Comparison of ENCODE assay signal across 1 cellular context in genomic region chr1:153568367-153569099, GRCh38.
A peak's percentile ranks its signal among the peaks of the same experiment; 100 is the strongest.
TF ChIP-seq lines count a peak whose summit lies in the region.

No MANE protein-coding gene starts in this region.

TF ChIP-seq in K562, 482 proteins besides CTCF, POLR2A, EP300 and RAD21 (continued from another document and continues in another):
- no peak for TF ChIP-seq ZNF384 (IDR thresholded peaks at IDR 0.05; ENCODE audit: low read depth, low read length)
- no peak for TF ChIP-seq MXD1 (CRISPR knock-in tag; IDR thresholded peaks at IDR 0.05; ENCODE audit: borderline replicate concordance, poor library complexity, severe bottlenecking)
- peak; percentile 62; the same call in 1 of the 2 replicates for TF ChIP-seq STAT6 (CRISPR knock-in tag; IDR thresholded peaks at IDR 0.05)
- TF ChIP-seq ZNF699 (CRISPR knock-in tag; IDR thresholded peaks at IDR 0.05; ENCODE audit: insufficient replicate concordance), result no peak
- TF ChIP-seq THRAP3 (IDR thresholded peaks at IDR 0.05; ENCODE audit: borderline replicate concordance), result no peak
- no peak for TF ChIP-seq RBM22 (IDR thresholded peaks at IDR 0.05; ENCODE audit: low read depth, low read length, poor library complexity, severe bottlenecking)
- TF ChIP-seq HOXB6 (CRISPR knock-in tag; IDR thresholded peaks at IDR 0.05; ENCODE audit: borderline replicate concordance), result no peak
- TF ChIP-seq ZBTB34 (CRISPR knock-in tag; IDR thresholded peaks at IDR 0.05), result no peak
- no peak for TF ChIP-seq ILK (tag; IDR thresholded peaks at IDR 0.05; ENCODE audit: borderline replicate concordance, low read depth)
- no peak for TF ChIP-seq SP1 (CRISPR knock-in tag; IDR thresholded peaks at IDR 0.05)
- no peak for TF ChIP-seq MEF2A (IDR thresholded peaks at IDR 0.05; ENCODE audit: control insufficient read depth, low read depth, low read length)
- no peak for TF ChIP-seq ZNF282 (CRISPR knock-in tag; IDR thresholded peaks at IDR 0.05)
- no peak for TF ChIP-seq TARDBP (IDR thresholded peaks at IDR 0.05)
- TF ChIP-seq MCM7 (IDR thresholded peaks at IDR 0.05), result no peak
- no peak for TF ChIP-seq PCBP2 (IDR thresholded peaks at IDR 0.05; ENCODE audit: low read depth, low read length, poor library complexity, severe bottlenecking)
- no peak for TF ChIP-seq SLC30A9 (CRISPR knock-in tag; IDR thresholded peaks at IDR 0.05)
- peak; percentile 27; the same call in 1 of the 2 replicates for TF ChIP-seq BHLHE40 (IDR thresholded peaks at IDR 0.05; ENCODE audit: low read length)
- no peak for TF ChIP-seq CREB3 (tag; conservative IDR thresholded peaks at IDR 0.05; ENCODE audit: low read depth)
- no peak for TF ChIP-seq ARHGAP35 (IDR thresholded peaks at IDR 0.05; ENCODE audit: partially characterized antibody)
- TF ChIP-seq CAMTA2 (CRISPR knock-in tag; conservative IDR thresholded peaks at IDR 0.05), result no peak
- TF ChIP-seq TFAM (CRISPR knock-in tag; conservative IDR thresholded peaks at IDR 0.05), result no peak
- TF ChIP-seq, protein P1, sequence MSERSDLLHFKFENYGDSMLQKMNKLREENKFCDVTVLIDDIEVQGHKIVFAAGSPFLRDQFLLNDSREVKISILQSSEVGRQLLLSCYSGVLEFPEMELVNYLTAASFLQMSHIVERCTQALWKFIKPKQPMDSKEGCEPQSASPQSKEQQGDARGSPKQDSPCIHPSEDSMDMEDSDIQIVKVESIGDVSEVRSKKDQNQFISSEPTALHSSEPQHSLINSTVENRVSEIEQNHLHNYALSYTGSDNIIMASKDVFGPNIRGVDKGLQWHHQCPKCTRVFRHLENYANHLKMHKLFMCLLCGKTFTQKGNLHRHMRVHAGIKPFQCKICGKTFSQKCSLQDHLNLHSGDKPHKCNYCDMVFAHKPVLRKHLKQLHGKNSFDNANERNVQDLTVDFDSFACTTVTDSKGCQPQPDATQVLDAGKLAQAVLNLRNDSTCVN (CRISPR knock-in tag; IDR thresholded peaks at IDR 0.05), result no peak
- TF ChIP-seq, protein P2, sequence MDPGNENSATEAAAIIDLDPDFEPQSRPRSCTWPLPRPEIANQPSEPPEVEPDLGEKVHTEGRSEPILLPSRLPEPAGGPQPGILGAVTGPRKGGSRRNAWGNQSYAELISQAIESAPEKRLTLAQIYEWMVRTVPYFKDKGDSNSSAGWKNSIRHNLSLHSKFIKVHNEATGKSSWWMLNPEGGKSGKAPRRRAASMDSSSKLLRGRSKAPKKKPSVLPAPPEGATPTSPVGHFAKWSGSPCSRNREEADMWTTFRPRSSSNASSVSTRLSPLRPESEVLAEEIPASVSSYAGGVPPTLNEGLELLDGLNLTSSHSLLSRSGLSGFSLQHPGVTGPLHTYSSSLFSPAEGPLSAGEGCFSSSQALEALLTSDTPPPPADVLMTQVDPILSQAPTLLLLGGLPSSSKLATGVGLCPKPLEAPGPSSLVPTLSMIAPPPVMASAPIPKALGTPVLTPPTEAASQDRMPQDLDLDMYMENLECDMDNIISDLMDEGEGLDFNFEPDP (CRISPR knock-in tag; IDR thresholded peaks at IDR 0.05), result no peak
- 0 out of 2 replicates have a peak, but pooled peaks have one; percentile 16 for TF ChIP-seq SMARCA4 (IDR thresholded peaks at IDR 0.05)
- no peak for TF ChIP-seq PRMT5 (CRISPR knock-in tag; IDR thresholded peaks at IDR 0.05)
- no peak for TF ChIP-seq PATZ1 (CRISPR knock-in tag; IDR thresholded peaks at IDR 0.05; ENCODE audit: borderline replicate concordance)
- TF ChIP-seq, protein P3, sequence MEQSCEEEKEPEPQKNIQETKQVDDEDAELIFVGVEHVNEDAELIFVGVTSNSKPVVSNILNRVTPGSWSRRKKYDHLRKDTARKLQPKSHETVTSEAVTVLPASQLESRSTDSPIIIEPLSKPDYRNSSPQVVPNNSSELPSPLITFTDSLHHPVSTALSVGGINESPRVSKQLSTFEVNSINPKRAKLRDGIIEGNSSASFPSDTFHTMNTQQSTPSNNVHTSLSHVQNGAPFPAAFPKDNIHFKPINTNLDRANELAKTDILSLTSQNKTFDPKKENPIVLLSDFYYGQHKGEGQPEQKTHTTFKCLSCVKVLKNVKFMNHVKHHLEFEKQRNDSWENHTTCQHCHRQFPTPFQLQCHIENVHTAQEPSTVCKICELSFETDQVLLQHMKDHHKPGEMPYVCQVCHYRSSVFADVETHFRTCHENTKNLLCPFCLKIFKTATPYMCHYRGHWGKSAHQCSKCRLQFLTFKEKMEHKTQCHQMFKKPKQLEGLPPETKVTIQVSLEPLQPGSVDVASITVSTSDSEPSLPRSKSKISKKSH (CRISPR knock-in tag; IDR thresholded peaks at IDR 0.05), result no peak
- TF ChIP-seq, protein P4, sequence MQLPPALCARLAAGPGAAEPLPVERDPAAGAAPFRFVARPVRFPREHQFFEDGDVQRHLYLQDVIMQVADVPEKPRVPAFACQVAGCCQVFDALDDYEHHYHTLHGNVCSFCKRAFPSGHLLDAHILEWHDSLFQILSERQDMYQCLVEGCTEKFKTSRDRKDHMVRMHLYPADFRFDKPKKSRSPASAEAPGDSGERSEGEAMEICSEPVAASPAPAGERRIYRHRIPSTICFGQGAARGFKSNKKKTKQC (CRISPR knock-in tag; IDR thresholded peaks at IDR 0.05), result no peak; the same call in 1 of the 2 replicates
- no peak for TF ChIP-seq KHSRP (IDR thresholded peaks at IDR 0.05)
- TF ChIP-seq ARID2 (IDR thresholded peaks at IDR 0.05), result peak; percentile 98
- TF ChIP-seq POLR2AphosphoS5 (IDR thresholded peaks at IDR 0.05; ENCODE audit: control insufficient read depth, insufficient read depth, low read depth, low read length), result no peak
- TF ChIP-seq RB1 (IDR thresholded peaks at IDR 0.05; ENCODE audit: low read depth), result peak; percentile 69; the same call in 1 of the 2 replicates
- TF ChIP-seq, protein P5, sequence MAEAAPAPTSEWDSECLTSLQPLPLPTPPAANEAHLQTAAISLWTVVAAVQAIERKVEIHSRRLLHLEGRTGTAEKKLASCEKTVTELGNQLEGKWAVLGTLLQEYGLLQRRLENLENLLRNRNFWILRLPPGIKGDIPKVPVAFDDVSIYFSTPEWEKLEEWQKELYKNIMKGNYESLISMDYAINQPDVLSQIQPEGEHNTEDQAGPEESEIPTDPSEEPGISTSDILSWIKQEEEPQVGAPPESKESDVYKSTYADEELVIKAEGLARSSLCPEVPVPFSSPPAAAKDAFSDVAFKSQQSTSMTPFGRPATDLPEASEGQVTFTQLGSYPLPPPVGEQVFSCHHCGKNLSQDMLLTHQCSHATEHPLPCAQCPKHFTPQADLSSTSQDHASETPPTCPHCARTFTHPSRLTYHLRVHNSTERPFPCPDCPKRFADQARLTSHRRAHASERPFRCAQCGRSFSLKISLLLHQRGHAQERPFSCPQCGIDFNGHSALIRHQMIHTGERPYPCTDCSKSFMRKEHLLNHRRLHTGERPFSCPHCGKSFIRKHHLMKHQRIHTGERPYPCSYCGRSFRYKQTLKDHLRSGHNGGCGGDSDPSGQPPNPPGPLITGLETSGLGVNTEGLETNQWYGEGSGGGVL (CRISPR knock-in tag; IDR thresholded peaks at IDR 0.05), result no peak
- peak; percentile 20 to 80; a peak in 2 of 4 replicates for TF ChIP-seq RCOR1 (IDR thresholded peaks at IDR 0.05; ENCODE audit: borderline replicate concordance in 1 of 2, low read depth in 2 of 2, low read length in 2 of 2)
- no peak for TF ChIP-seq CBX2 (IDR thresholded peaks at IDR 0.05; ENCODE audit: insufficient read depth, low read length, poor library complexity, severe bottlenecking)
- TF ChIP-seq LCOR (CRISPR knock-in tag; IDR thresholded peaks at IDR 0.05), result peak; percentile 67; the same call in 1 of the 2 replicates
- 0 out of 2 replicates have a peak, but pooled peaks have one; percentile 37 for TF ChIP-seq ESRRA (IDR thresholded peaks at IDR 0.05; ENCODE audit: borderline replicate concordance, low read depth)
- no peak for TF ChIP-seq HINFP (tag; conservative IDR thresholded peaks at IDR 0.05; ENCODE audit: low read depth)
- TF ChIP-seq HDAC3 (IDR thresholded peaks at IDR 0.05; ENCODE audit: borderline replicate concordance, partially characterized antibody), result no peak
- no peak for TF ChIP-seq ZNF174 (CRISPR knock-in tag; IDR thresholded peaks at IDR 0.05)
